16 cellular contexts compared by ENCODE assay signal in genomic region chr11:66143264-66143566, GRCh38.
"Had no signal": no experiment of that assay in that cellular context is flagged by ENCODE, and none has a peak within 500 bp of the region (broad histone marks: within the 10 kb centered on the region; RNA-seq: fewer than 3 reads in every experiment).

No MANE protein-coding gene starts in this region.

- H3K27ac ChIP-seq: adrenal gland, heart right ventricle, neural progenitor cell, ovary, VCaP had no signal

- H3K27ac Mint-ChIP-seq: activated CD8-positive, alpha-beta T cell treated with anti-CD3 and anti-CD28 coated beads, Interleukin-2, amount 10 ng/mL, durations not matched to agents 7 days and 5 days; activated naive CD4-positive, alpha-beta T cell treated with anti-CD3 and anti-CD28 coated beads for 36 hours; brain; neural progenitor cell; stimulated activated effector memory CD8-positive, alpha-beta T cell treated with anti-CD3 and anti-CD28 coated beads, Interleukin-12 subunit alpha, Interleukin-12 subunit beta, amount 100 ng/mL, for 72 hours had no signal

- ATAC-seq: activated CD8-positive, alpha-beta T cell treated with anti-CD3 and anti-CD28 coated beads, Interleukin-2, amount 10 ng/mL, durations not matched to agents 7 days and 5 days; heart right ventricle; left ventricle myocardium superior; stimulated activated effector memory CD8-positive, alpha-beta T cell treated with anti-CD3 and anti-CD28 coated beads, Interleukin-12 subunit alpha, Interleukin-12 subunit beta, amount 100 ng/mL, for 72 hours had no signal

- FAIRE-seq: frontal cortex, kidney had no signal

- H3K36me3 Mint-ChIP-seq: stimulated activated effector memory CD8-positive, alpha-beta T cell treated with anti-CD3 and anti-CD28 coated beads, Interleukin-12 subunit alpha, Interleukin-12 subunit beta, amount 100 ng/mL, for 72 hours had no signal

- H3K9me3 ChIP-seq: adrenal gland, heart right ventricle, ovary had no signal

- H3K27me3 Mint-ChIP-seq: brain; central memory CD8-positive, alpha-beta T cell had no signal

- H3K4me1 Mint-ChIP-seq: brain, neural progenitor cell had no signal

- H3K27me3 ChIP-seq: adrenal gland, heart right ventricle, neural progenitor cell, ovary had no signal

- H3K4me3 Mint-ChIP-seq: activated CD8-positive, alpha-beta T cell treated with anti-CD3 and anti-CD28 coated beads, Interleukin-2, amount 10 ng/mL, durations not matched to agents 7 days and 5 days; activated naive CD4-positive, alpha-beta T cell treated with anti-CD3 and anti-CD28 coated beads for 36 hours; brain; central memory CD8-positive, alpha-beta T cell; neural progenitor cell; stimulated activated effector memory CD8-positive, alpha-beta T cell treated with anti-CD3 and anti-CD28 coated beads, Interleukin-12 subunit alpha, Interleukin-12 subunit beta, amount 100 ng/mL, for 72 hours had no signal

- DNase-seq: activated CD4-positive, alpha-beta T cell treated with anti-CD3 and anti-CD28 coated beads for 4 hours; activated CD8-positive, alpha-beta T cell treated with anti-CD3 and anti-CD28 coated beads, Interleukin-2, amount 10 ng/mL, durations not matched to agents 7 days and 5 days; activated naive CD4-positive, alpha-beta T cell treated with anti-CD3 and anti-CD28 coated beads for 36 hours; cortex of kidney; effector CD8-positive, alpha-beta T cell; heart right ventricle; kidney; left ventricle myocardium superior; ovary had no signal

- H3K4me3 ChIP-seq: adrenal gland, heart right ventricle, neural progenitor cell, ovary had no signal

- H3K36me3 ChIP-seq: adrenal gland, neural progenitor cell, ovary had no signal

- H3K9me3 Mint-ChIP-seq: central memory CD8-positive, alpha-beta T cell; stimulated activated effector memory CD8-positive, alpha-beta T cell treated with anti-CD3 and anti-CD28 coated beads, Interleukin-12 subunit alpha, Interleukin-12 subunit beta, amount 100 ng/mL, for 72 hours had no signal
